ENCODE assay signal across 24 cellular contexts in genomic region chr2:11352781-11353537, GRCh38.
"Had no signal": no experiment of that assay in that cellular context is flagged by ENCODE, and none has a peak within 500 bp of the region (broad histone marks: within the 10 kb centered on the region; RNA-seq: fewer than 3 reads in every experiment).

No MANE protein-coding gene starts in this region.

- H3K36me3 Mint-ChIP-seq: activated naive CD4-positive, alpha-beta T cell treated with anti-CD3 and anti-CD28 coated beads, Interleukin-2, amount 50 U/mL, for 24 hours; memory B cell; natural killer cell treated with Interleukin-12 subunit alpha and Interleukin-12 subunit beta and Interleukin-15 and Interleukin-18, amount 100 ng/mL, for 72 hours; stimulated activated memory B cell treated with anti-CD40 and anti-IgM and Interleukin-4, amounts not matched to agents 10 μg/mL and 1 μg/mL and 100 μg/mL, for 72 hours had no signal

- H3K4me3 Mint-ChIP-seq: activated CD4-positive, alpha-beta T cell treated with anti-CD3 and anti-CD28 coated beads, Interleukin-2, amount 10 ng/mL, durations not matched to agents 24 days and 14 days; activated CD8-positive, alpha-beta T cell treated with anti-CD3 and anti-CD28 coated beads for 36 hours; activated naive CD4-positive, alpha-beta T cell treated with anti-CD3 and anti-CD28 coated beads, Interleukin-2, amount 50 U/mL, for 24 hours; memory B cell; natural killer cell treated with Interleukin-12 subunit alpha and Interleukin-12 subunit beta and Interleukin-15 and Interleukin-18, amount 100 ng/mL, for 72 hours; stimulated activated memory B cell treated with anti-CD40 and anti-IgM and Interleukin-4, amounts not matched to agents 10 μg/mL and 1 μg/mL and 100 μg/mL, for 72 hours; T-helper 2 cell treated with Interferon-gamma antibody and Interleukin-4, amounts not matched to agents 5 μg/mL and 100 μg/mL, for 36 hours had no signal

- H3K27ac Mint-ChIP-seq: activated CD4-positive, alpha-beta T cell treated with anti-CD3 and anti-CD28 coated beads, Interleukin-2, amount 10 ng/mL, durations not matched to agents 24 days and 14 days; activated CD8-positive, alpha-beta T cell treated with anti-CD3 and anti-CD28 coated beads for 36 hours; activated naive CD4-positive, alpha-beta T cell treated with anti-CD3 and anti-CD28 coated beads, Interleukin-2, amount 50 U/mL, for 24 hours; memory B cell; natural killer cell treated with Interleukin-12 subunit alpha and Interleukin-12 subunit beta and Interleukin-15 and Interleukin-18, amount 100 ng/mL, for 72 hours; stimulated activated memory B cell treated with anti-CD40 and anti-IgM and Interleukin-4, amounts not matched to agents 10 μg/mL and 1 μg/mL and 100 μg/mL, for 72 hours; T-helper 2 cell treated with Interferon-gamma antibody and Interleukin-4, amounts not matched to agents 5 μg/mL and 100 μg/mL, for 36 hours had no signal

- H3K36me3 ChIP-seq: sigmoid colon, stomach, suprapubic skin, tibial nerve had no signal

- H3K27me3 ChIP-seq: body of pancreas, sigmoid colon, stomach, suprapubic skin, tibial nerve had no signal

- H3K4me1 Mint-ChIP-seq: activated CD4-positive, alpha-beta T cell treated with anti-CD3 and anti-CD28 coated beads, Interleukin-2, amount 10 ng/mL, durations not matched to agents 24 days and 14 days; activated naive CD4-positive, alpha-beta T cell treated with anti-CD3 and anti-CD28 coated beads, Interleukin-2, amount 50 U/mL, for 24 hours; memory B cell; stimulated activated memory B cell treated with anti-CD40 and anti-IgM and Interleukin-4, amounts not matched to agents 10 μg/mL and 1 μg/mL and 100 μg/mL, for 72 hours had no signal

- H3K9me3 Mint-ChIP-seq: activated CD4-positive, alpha-beta T cell treated with anti-CD3 and anti-CD28 coated beads, Interleukin-2, amount 10 ng/mL, durations not matched to agents 24 days and 14 days; activated CD8-positive, alpha-beta T cell treated with anti-CD3 and anti-CD28 coated beads for 36 hours; activated naive CD4-positive, alpha-beta T cell treated with anti-CD3 and anti-CD28 coated beads, Interleukin-2, amount 50 U/mL, for 24 hours; memory B cell; natural killer cell treated with Interleukin-12 subunit alpha and Interleukin-12 subunit beta and Interleukin-15 and Interleukin-18, amount 100 ng/mL, for 72 hours; stimulated activated memory B cell treated with anti-CD40 and anti-IgM and Interleukin-4, amounts not matched to agents 10 μg/mL and 1 μg/mL and 100 μg/mL, for 72 hours; T-helper 2 cell treated with Interferon-gamma antibody and Interleukin-4, amounts not matched to agents 5 μg/mL and 100 μg/mL, for 36 hours had no signal

- H3K4me3 ChIP-seq: body of pancreas, sigmoid colon, smooth muscle cell, stomach, suprapubic skin, tibial nerve had no signal

- H3K27ac ChIP-seq: body of pancreas, parathyroid adenoma, sigmoid colon, stomach, suprapubic skin, tibial nerve, VCaP had no signal

- H3K4me1 ChIP-seq: parathyroid adenoma, sigmoid colon had no signal

- H3K9me3 ChIP-seq: body of pancreas, sigmoid colon, stomach, suprapubic skin, tibial nerve had no signal

- DNase-seq: activated CD4-positive, alpha-beta T cell treated with anti-CD3 and anti-CD28 coated beads, Interleukin-2, amount 10 ng/mL, durations not matched to agents 24 days and 14 days; activated CD8-positive, alpha-beta T cell treated with anti-CD3 and anti-CD28 coated beads for 36 hours; activated gamma-delta T cell treated with Interleukin-2 at 50 U/mL for 16 hours; activated T-cell treated with anti-CD3 and anti-CD28 coated beads, Interleukin-2, amount 50 U/mL, for 1 hour; anterior cingulate cortex; body of pancreas; dermis blood vessel endothelial cell; effector CD8-positive, alpha-beta T cell; foreskin melanocyte; hippocampal formation; sigmoid colon; stimulated activated CD4-positive, alpha-beta T cell treated with anti-CD3 and anti-CD28 coated beads, Interleukin-15, amount 100 ng/mL, for 24 hours; stomach had no signal

- H3K27me3 Mint-ChIP-seq: activated naive CD4-positive, alpha-beta T cell treated with anti-CD3 and anti-CD28 coated beads, Interleukin-2, amount 50 U/mL, for 24 hours; stimulated activated memory B cell treated with anti-CD40 and anti-IgM and Interleukin-4, amounts not matched to agents 10 μg/mL and 1 μg/mL and 100 μg/mL, for 72 hours had no signal

- ATAC-seq: activated CD4-positive, CD25-positive, alpha-beta regulatory T cell treated with anti-CD3 and anti-CD28 coated beads, Interleukin-2, amount 50 U/mL, for 24 hours; activated CD8-positive, alpha-beta T cell treated with anti-CD3 and anti-CD28 coated beads for 36 hours; body of pancreas; natural killer cell treated with Interleukin-12 subunit alpha and Interleukin-12 subunit beta and Interleukin-15 and Interleukin-18, amount 100 ng/mL, for 72 hours; stimulated activated memory B cell treated with anti-CD40 and anti-IgM and Interleukin-4, amounts not matched to agents 10 μg/mL and 1 μg/mL and 100 μg/mL, for 72 hours had no signal
